14 cellular contexts compared by ENCODE assay signal in genomic region chr5:109580225-109580624, GRCh38.
"Had no signal": no experiment of that assay in that cellular context is flagged by ENCODE, and none has a peak within 500 bp of the region (broad histone marks: within the 10 kb centered on the region; RNA-seq: fewer than 3 reads in every experiment).

No MANE protein-coding gene starts in this region.

- H3K4me1 ChIP-seq: lower lobe of right lung, spleen had no signal

- ATAC-seq: lower lobe of right lung; naive thymus-derived CD4-positive, alpha-beta T cell; right cardiac atrium; stimulated activated memory B cell treated with anti-CD40 and anti-IgM and Interleukin-4, amounts not matched to agents 10 μg/mL and 1 μg/mL and 100 μg/mL, for 72 hours had no signal

- H3K36me3 ChIP-seq: lower lobe of right lung, neutrophil, spleen, tibial nerve had no signal

- H3K9me3 ChIP-seq: lower lobe of right lung, neutrophil, tibial nerve had no signal

- H3K27ac ChIP-seq: lower lobe of right lung, neutrophil, spleen, tibial nerve had no signal

- DNase-seq: activated CD4-positive, CD25-positive, alpha-beta regulatory T cell; activated naive CD4-positive, alpha-beta T cell treated with anti-CD3 and anti-CD28 coated beads, Interleukin-2, amount 50 U/mL, for 16 hours; activated T-cell treated with anti-CD3 and anti-CD28 coated beads, Interleukin-2, amount 50 U/mL, for 1 hour; amniotic stem cell; endodermal cell; glutamatergic neuron; lower lobe of right lung; naive thymus-derived CD4-positive, alpha-beta T cell; right cardiac atrium; spleen; stimulated activated CD4-positive, alpha-beta T cell treated with anti-CD3 and anti-CD28 coated beads, Interleukin-1b, Interleukin-23, amount 100 ng/mL, for 48 hours had no signal

- H3K4me3 ChIP-seq: lower lobe of right lung, spleen, tibial nerve had no signal
